ENCODE assay signal across 1 cellular context in genomic region chr5:50874277-50874984, GRCh38.
TF ChIP-seq lines count a peak whose summit lies in the region.

No MANE protein-coding gene starts in this region.

TF ChIP-seq in GM23338, 12 proteins besides CTCF, POLR2A, EP300 and RAD21 (continued from another document):
- TF ChIP-seq EZH2phosphoT487 (IDR thresholded peaks at IDR 0.05; ENCODE audit: unreplicated experiment) (no peak), ETS1 (IDR thresholded peaks at IDR 0.05) (no peak), NANOG (IDR thresholded peaks at IDR 0.05; ENCODE audit: borderline replicate concordance) (no peak)
